In genomic region chr21:45574081-45574501, GRCh38 we compare ENCODE assay signal across 19 cellular contexts. TPM values are rescaled to one million over a fixed set of nuclear protein-coding genes. Genes with fewer than 3 reads are reported as not detected.
DNase-seq lines count a peak whose midpoint lies in the region; ATAC-seq and TF ChIP-seq lines count a peak whose summit lies in the region.
"Had no signal": no experiment of that assay in that cellular context is flagged by ENCODE, and none has a peak within 500 bp of the region (broad histone marks: within the 10 kb centered on the region; RNA-seq: fewer than 3 reads in every experiment).

No MANE protein-coding gene starts in this region.

- H3K27me3 Mint-ChIP-seq in nephron progenitor cell (ENCODE audit: low read depth, poor library complexity) (peaks cover 13% of the 10 kb centered on the region), immature natural killer cell (ENCODE audit: low read depth in 3 of 3) (peaks cover 0 to 3% (median 0%) of the 10 kb centered on the region in 3 donors)
- H3K27me3 Mint-ChIP-seq: activated naive CD8-positive, alpha-beta T cell; CD4-positive, alpha-beta T cell had no signal

- DNase-seq in cardiac septum (ENCODE audit: low spot score) (peak; percentile 47), Right ventricle myocardium superior (no peak), nephron progenitor cell (no peak), upper lobe of right lung (peak; percentile 59), NCI-H1436 treated with DMSO at 0.1 percent for 48 hours (lab: John Stamatoyannopoulos, UW) (no peak), immature natural killer cell (no peak)
- DNase-seq in activated CD4-positive, alpha-beta T cell treated with anti-CD3 and anti-CD28 coated beads for 48 hours, result no peak
- DNase-seq: activated CD4-positive, alpha-beta T cell treated with anti-CD3 and anti-CD28 coated beads, Interleukin-2, amount 50 U/mL, for 4 hours; activated T-cell treated with anti-CD3 and anti-CD28 coated beads, Interleukin-2, amount 50 U/mL, for 4 hours; CD4-positive, alpha-beta T cell; natural killer cell; NCI-H146; NCI-H2171 treated with DMSO at 0.1 percent for 48 hours; NCI-H748 treated with DMSO at 0.1 percent for 48 hours; psoas muscle; transverse colon had no signal

- H3K36me3 Mint-ChIP-seq in nephron progenitor cell (ENCODE audit: low read depth) (no peaks in the 10 kb centered on the region), immature natural killer cell (no peaks in the 10 kb centered on the region)
- H3K36me3 Mint-ChIP-seq: activated naive CD8-positive, alpha-beta T cell; natural killer cell had no signal

- peaks cover 8% of the 10 kb centered on the region for H3K27me3 ChIP-seq in upper lobe of right lung
- H3K27me3 ChIP-seq: transverse colon had no signal

- ATAC-seq in Right ventricle myocardium superior (ENCODE audit: poor library complexity), result no peak
- no peak for ATAC-seq in upper lobe of right lung
- ATAC-seq: activated T-cell treated with anti-CD3 and anti-CD28 coated beads, Interleukin-2, amount 50 U/mL, for 4 hours; esophagus mucosa; natural killer cell; psoas muscle had no signal

- H3K4me3 Mint-ChIP-seq in nephron progenitor cell, result no peak overlapping the region
- no peak overlapping the region for H3K4me3 Mint-ChIP-seq in immature natural killer cell
- H3K4me3 Mint-ChIP-seq: activated naive CD8-positive, alpha-beta T cell; activated T-cell treated with anti-CD3 and anti-CD28 coated beads, Interleukin-2, amount 50 U/mL, for 4 hours; CD4-positive, alpha-beta T cell; natural killer cell had no signal

- H3K4me1 Mint-ChIP-seq in nephron progenitor cell (peaks cover 42% of the 10 kb centered on the region), immature natural killer cell (no peaks in the 10 kb centered on the region)

- H3K9me3 Mint-ChIP-seq in nephron progenitor cell (no peaks in the 10 kb centered on the region), immature natural killer cell (no peaks in the 10 kb centered on the region)
- H3K9me3 Mint-ChIP-seq: activated T-cell treated with anti-CD3 and anti-CD28 coated beads, Interleukin-2, amount 50 U/mL, for 4 hours; CD4-positive, alpha-beta T cell; natural killer cell had no signal

- H3K4me3 ChIP-seq in upper lobe of right lung, result no peak overlapping the region
- H3K4me3 ChIP-seq: psoas muscle, transverse colon had no signal

- no peaks in the 10 kb centered on the region for H3K9me3 ChIP-seq in upper lobe of right lung
- H3K9me3 ChIP-seq: psoas muscle, transverse colon had no signal

- no peaks in the 10 kb centered on the region for H3K4me1 ChIP-seq in upper lobe of right lung
- H3K4me1 ChIP-seq: psoas muscle had no signal

- H3K27ac ChIP-seq in cingulate gyrus (ENCODE audit: low read depth, low read length) (peak overlapping the region; percentile 39), upper lobe of right lung (no peak overlapping the region)
- H3K27ac ChIP-seq: psoas muscle had no signal

- TF ChIP-seq CTCF in nephron progenitor cell (IDR thresholded peaks at IDR 0.05), result no peak
- no peak for TF ChIP-seq CTCF in upper lobe of right lung (IDR thresholded peaks at IDR 0.05)

- intact Hi-C loops in cardiac septum (cut with DNase I) (no loop called here), Right ventricle myocardium superior (cut with DNase I) (no loop called here), upper lobe of right lung (cut with DNase I) (no loop called here)

- H3K36me3 ChIP-seq in upper lobe of right lung, result no peaks in the 10 kb centered on the region
- H3K36me3 ChIP-seq: transverse colon had no signal

- H3K27ac Mint-ChIP-seq in nephron progenitor cell (peak overlapping the region; percentile 64), immature natural killer cell (no peak overlapping the region)
- H3K27ac Mint-ChIP-seq: activated naive CD8-positive, alpha-beta T cell; CD4-positive, alpha-beta T cell; natural killer cell had no signal

RNA-seq across cellular contexts. Expression of gene SLC19A1, which starts 31.9 kb away (rescaled TPM):
- total RNA-seq in cardiac septum (2.7 TPM), Right ventricle myocardium superior (6.9 TPM), upper lobe of right lung (39.3 TPM)
- 1 to 10 TPM in 2 of 3 donors, under 1 TPM in 1; 0.84 to 7.1 (median 1.7) TPM for polyA plus RNA-seq in immature natural killer cell

Comparison
In these comparisons a context has a peak if more than half of its experiments do, and no peak if none do; other contexts are left out.
1. DNase-seq: peak in cardiac septum (single experiment) and upper lobe of right lung (single experiment); none in Right ventricle myocardium superior (single experiment), nephron progenitor cell (single experiment), NCI-H1436 treated with DMSO at 0.1 percent for 48 hours (single experiment), activated CD4-positive, alpha-beta T cell treated with anti-CD3 and anti-CD28 coated beads for 48 hours (single experiment) and immature natural killer cell (0 of 3).